8 cellular contexts compared by ENCODE assay signal in genomic region chr15:81274932-81275341, GRCh38. TPM values are rescaled to one million over a fixed set of nuclear protein-coding genes. Genes with fewer than 3 reads are reported as not detected.
DNase-seq lines count a peak whose midpoint lies in the region; ATAC-seq, FAIRE-seq and TF ChIP-seq lines count a peak whose summit lies in the region.

No MANE protein-coding gene starts in this region.

- peaks cover 0 to 9% (median 6%) of the 10 kb centered on the region in 7 donors for H3K9me3 Mint-ChIP-seq in CD4-positive, CD25-positive, alpha-beta regulatory T cell

- H3K4me3 ChIP-seq in CD4-positive, CD25-positive, alpha-beta regulatory T cell (ENCODE audit: low read depth, low read length) = no peak overlapping the region
- H3K4me3 ChIP-seq in endothelial cell of umbilical vein (replicated peaks in 1 of 3; ENCODE audit: insufficient read depth in 1 of 3, low read depth in 1 of 3, low read length in 3 of 3) = no peak overlapping the region
- H3K4me3 ChIP-seq in mucosa of descending colon = no peak overlapping the region

- no peaks in the 10 kb centered on the region for H3K9me1 ChIP-seq in endothelial cell of umbilical vein (replicated peaks; ENCODE audit: control insufficient read depth, extremely low read depth, insufficient read depth, low read length)

- H3K4me2 ChIP-seq in endothelial cell of umbilical vein (ENCODE audit: insufficient read depth, low read length) = no peak overlapping the region

- H3K36me3 Mint-ChIP-seq in CD4-positive, CD25-positive, alpha-beta regulatory T cell = no peaks in the 10 kb centered on the region

- peaks cover 5 to 42% (median 15%) of the 10 kb centered on the region in 4 donors for H3K4me1 Mint-ChIP-seq in CD4-positive, CD25-positive, alpha-beta regulatory T cell

- no peaks in the 10 kb centered on the region for H3K27me3 Mint-ChIP-seq in CD4-positive, CD25-positive, alpha-beta regulatory T cell

- peak overlapping the region in 2 of 4 donors; percentile 53 to 79 for H3K4me3 Mint-ChIP-seq in CD4-positive, CD25-positive, alpha-beta regulatory T cell

- POLR2A ChIA-PET in endothelial cell of umbilical vein (lab: Charles Lee) = no interaction called here

- no peak for TF ChIP-seq POLR2A in endothelial cell of umbilical vein (IDR thresholded peaks at IDR 0.05; ENCODE audit: low read depth, low read length)

- no peak overlapping the region for H2AFZ ChIP-seq in endothelial cell of umbilical vein (ENCODE audit: low read depth, low read length)

- TF ChIP-seq CTCF in endothelial cell of umbilical vein (IDR thresholded peaks at IDR 0.05; ENCODE audit: extremely low read depth in 1 of 2, insufficient read depth in 1 of 2, low read depth in 1 of 2, low read length in 2 of 2) = peak; percentile 74 to 89
- TF ChIP-seq CTCF in mucosa of descending colon (IDR thresholded peaks at IDR 0.05) = peak; percentile 81

- no TSS peak for BruUV-seq in endothelial cell of umbilical vein (replicated peaks; lab: Mats Ljungman, UMichigan)

- H3K27ac ChIP-seq in CD4-positive, CD25-positive, alpha-beta regulatory T cell (ENCODE audit: insufficient read depth, low read length, poor library complexity, severe bottlenecking) = no peak overlapping the region
- no peak overlapping the region for H3K27ac ChIP-seq in endothelial cell of umbilical vein (ENCODE audit: insufficient read depth, low read depth, low read length)

- peak overlapping the region; percentile 30 to 93 (median 87) for H3K27ac Mint-ChIP-seq in CD4-positive, CD25-positive, alpha-beta regulatory T cell

- FAIRE-seq in endothelial cell of umbilical vein (lab: Jason Lieb, UNC) = peak; percentile 98

- no peaks in the 10 kb centered on the region for H3K79me2 ChIP-seq in endothelial cell of umbilical vein (ENCODE audit: control insufficient read depth, insufficient read depth, low read length)

- CTCF ChIA-PET in endothelial cell of umbilical vein (lab: Charles Lee) = interaction anchor here (0.6 to 5.5 kb wide), 35 partner anchors 9 to 712 kb away, joined by 3 to 142 read pairs (median 5); partner anchors contain the start of gene STARD5

- H3K4me1 ChIP-seq in CD4-positive, CD25-positive, alpha-beta regulatory T cell (ENCODE audit: control insufficient read depth, insufficient read depth, low read length, poor library complexity, severe bottlenecking) = peaks cover 11% of the 10 kb centered on the region
- H3K4me1 ChIP-seq in endothelial cell of umbilical vein (ENCODE audit: control insufficient read depth, extremely low read depth, insufficient read depth, low read length) (no peaks in the 10 kb centered on the region), mucosa of descending colon (ENCODE audit: low read depth) (peaks cover 9% of the 10 kb centered on the region)

- peak; percentile 71 to 87 (median 80) for DNase-seq in CD4-positive, CD25-positive, alpha-beta regulatory T cell
- DNase-seq in NK-92 (lab: John Stamatoyannopoulos, UW; ENCODE audit: unreplicated experiment) (peak; percentile 20), endothelial cell of umbilical vein (ENCODE audit: low read depth, low spot score) (peak; percentile 75), mucosa of descending colon (peak; percentile 74 to 85 (median 79))
- peak; percentile 63 to 68 for DNase-seq in activated CD8-positive, alpha-beta memory T cell treated with anti-CD3 and anti-CD28 coated beads for 4 hours (ENCODE audit: low read depth in 2 of 2)
- DNase-seq in stimulated activated CD8-positive, alpha-beta memory T cell treated with anti-CD3 and anti-CD28 coated beads, Interleukin-7, amount 100 ng/mL, for 1 hour (ENCODE audit: low read depth in 2 of 2) = peak; percentile 57 to 79

- H3K9me3 ChIP-seq in CD4-positive, CD25-positive, alpha-beta regulatory T cell (ENCODE audit: control insufficient read depth in 2 of 2, low read length in 2 of 2) = peaks cover 4 to 5% of the 10 kb centered on the region in 2 experiments
- no peaks in the 10 kb centered on the region for H3K9me3 ChIP-seq in endothelial cell of umbilical vein (replicated peaks; ENCODE audit: control insufficient read depth, insufficient read depth, low read length)
- no peaks in the 10 kb centered on the region for H3K9me3 ChIP-seq in mucosa of descending colon

- dilution Hi-C loops in endothelial cell of umbilical vein (cut with MboI; ENCODE audit: extremely low pct_ligation_motif_present, low sequenced_read_pairs) = no loop called here

- H3K36me3 ChIP-seq in CD4-positive, CD25-positive, alpha-beta regulatory T cell (ENCODE audit: control insufficient read depth, insufficient read depth, low read length) = no peaks in the 10 kb centered on the region
- no peaks in the 10 kb centered on the region for H3K36me3 ChIP-seq in endothelial cell of umbilical vein (ENCODE audit: control insufficient read depth in 2 of 2, extremely low read depth in 1 of 2, insufficient read depth in 2 of 2, low read length in 2 of 2)
- no peaks in the 10 kb centered on the region for H3K36me3 ChIP-seq in mucosa of descending colon (ENCODE audit: low read depth)

- ATAC-seq in CD4-positive, CD25-positive, alpha-beta regulatory T cell (ENCODE audit: low read depth in 2 of 2) = peak; percentile 78 to 87
- ATAC-seq in GM19395 (IDR thresholded peaks at IDR 0.05; ENCODE audit: unreplicated experiment) = peak; percentile 96
- peak; percentile 85 for ATAC-seq in HG03521 (IDR thresholded peaks at IDR 0.05; ENCODE audit: unreplicated experiment)
- ATAC-seq in mucosa of descending colon = peak; percentile 98

- no peaks in the 10 kb centered on the region for H4K20me1 ChIP-seq in endothelial cell of umbilical vein (replicated peaks; ENCODE audit: control insufficient read depth, extremely low read depth, insufficient read depth, low read length)

- no peak overlapping the region for H3K9ac ChIP-seq in endothelial cell of umbilical vein (replicated peaks; ENCODE audit: extremely low read depth, insufficient read depth, low read length)

- no peaks in the 10 kb centered on the region for H3K27me3 ChIP-seq in CD4-positive, CD25-positive, alpha-beta regulatory T cell (ENCODE audit: control insufficient read depth, insufficient read depth, low read length)
- peaks cover 7 to 12% of the 10 kb centered on the region in 2 experiments for H3K27me3 ChIP-seq in endothelial cell of umbilical vein (ENCODE audit: control insufficient read depth in 2 of 2, insufficient read depth in 2 of 2, low read length in 2 of 2)

- intact Hi-C loops in endothelial cell of umbilical vein (cut with micrococcal nuclease) (loop anchor here (1.0 to 10.0 kb wide), 5 partner anchors 61 to 770 kb away; partner anchors contain the start of gene MEX3B), mucosa of descending colon (cut with DNase I, micrococcal nuclease) (loop anchor here (2.0 to 10.0 kb wide), 3 partner anchors 60 to 126 kb away; no protein-coding TSS in a partner anchor)

TF ChIP-seq in endothelial cell of umbilical vein, 7 proteins besides CTCF, POLR2A, EP300 and RAD21:
- TF ChIP-seq MYC (IDR thresholded peaks at IDR 0.05; ENCODE audit: low read depth, low read length) (no peak), POLR2AphosphoS5 (IDR thresholded peaks at IDR 0.05; ENCODE audit: insufficient read depth, low read depth, low read length) (no peak), EZH2 (IDR thresholded peaks at IDR 0.05; ENCODE audit: borderline replicate concordance, low read depth, low read length, severe bottlenecking) (no peak), JUN (IDR thresholded peaks at IDR 0.05; ENCODE audit: borderline replicate concordance, insufficient read depth, insufficient read length, low read depth) (no peak), MAX (IDR thresholded peaks at IDR 0.05; ENCODE audit: insufficient read depth, insufficient read length) (no peak), GATA2 (IDR thresholded peaks at IDR 0.05; ENCODE audit: insufficient read depth, insufficient read length, low read depth, low read length) (no peak), FOS (IDR thresholded peaks at IDR 0.05; ENCODE audit: borderline replicate concordance, insufficient read depth, low read length) (no peak)

RNA-seq across cellular contexts. Expression of gene STARD5, which starts 49.0 kb away (rescaled TPM):
- total RNA-seq in CD4-positive, CD25-positive, alpha-beta regulatory T cell = 6.6 TPM
- polyA plus RNA-seq in CD4-positive, CD25-positive, alpha-beta regulatory T cell = 1 to 10 TPM; 4.0 to 5.0 (median 4.1) TPM
- 0.32 and 2.2 TPM in 2 replicates for total RNA-seq in endothelial cell of umbilical vein
- 3.0 and 4.1 TPM in 2 replicates for polyA plus RNA-seq in endothelial cell of umbilical vein
- polyA plus RNA-seq in endothelial cell of umbilical vein (2011; cell fraction: cytosol; rRNA removed) = 2.7 and 2.9 TPM in 2 replicates
- polyA plus RNA-seq in endothelial cell of umbilical vein (2011; cell fraction: nucleus; rRNA removed) = 4.6 and 5.7 TPM in 2 replicates
- polyA plus RNA-seq in endothelial cell of umbilical vein (2012) = 0.52 and 1.2 TPM in 2 replicates
- polyA minus RNA-seq in endothelial cell of umbilical vein = 2.1 and 2.2 TPM in 2 replicates
- not detected for polyA minus RNA-seq in endothelial cell of umbilical vein (2011; cell fraction: cytosol; rRNA and poly(A)+ RNA removed)
- polyA minus RNA-seq in endothelial cell of umbilical vein (2011; cell fraction: nucleus; rRNA and poly(A)+ RNA removed) = 1.3 and 1.8 TPM in 2 replicates
- total RNA-seq in mucosa of descending colon = 10 to 100 TPM; 16.6 to 38.9 (median 33.4) TPM

Comparison
In these comparisons a context has a peak if more than half of its experiments do, and no peak if none do; other contexts are left out.
1. DNase-seq: peak in every context shown above with its lines; median percentile 80 in CD4-positive, CD25-positive, alpha-beta regulatory T cell; 79 in mucosa of descending colon; 75 in endothelial cell of umbilical vein; 68 in stimulated activated CD8-positive, alpha-beta memory T cell treated with anti-CD3 and anti-CD28 coated beads, Interleukin-7, amount 100 ng/mL, for 1 hour; 66 in activated CD8-positive, alpha-beta memory T cell treated with anti-CD3 and anti-CD28 coated beads for 4 hours; 20 in NK-92.